In the genomic region with DNA sequence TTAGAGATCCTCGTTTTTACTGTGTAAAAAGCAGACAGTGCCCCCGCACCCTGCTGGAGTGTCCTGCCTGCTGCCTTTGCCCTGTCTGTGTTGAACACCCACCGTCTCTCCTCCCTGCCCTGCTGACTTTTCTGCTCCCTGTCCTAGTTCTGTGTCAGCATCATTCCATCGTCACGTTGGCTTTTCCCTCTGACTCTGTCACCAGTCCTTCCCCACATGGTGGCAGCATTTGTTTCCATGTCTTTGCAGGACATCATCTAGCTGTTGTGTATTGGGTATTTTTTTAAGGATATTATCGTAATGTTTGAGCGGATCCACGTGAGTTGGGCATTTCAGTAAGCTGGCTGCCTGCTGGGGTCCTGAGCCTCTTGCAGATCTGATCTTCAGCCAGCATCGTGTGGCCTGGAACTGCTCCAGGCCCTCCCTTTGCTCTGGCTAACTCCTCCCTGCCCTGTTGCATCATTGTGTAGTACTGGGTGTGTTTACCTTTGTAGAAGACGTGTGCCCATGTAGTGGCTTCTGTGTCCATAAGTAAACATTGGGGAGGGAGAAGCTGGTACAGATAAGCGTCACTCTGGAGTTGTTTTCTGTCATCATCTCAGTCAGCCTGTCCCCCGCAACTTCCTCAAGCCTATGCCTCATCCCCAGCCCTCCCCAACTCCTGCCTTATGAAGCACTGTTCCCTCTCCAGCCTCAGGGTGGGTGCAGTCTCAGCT, we compare ENCODE assay signal across 8 cellular contexts. TPM values are rescaled to one million over a fixed set of nuclear protein-coding genes. Genes with fewer than 3 reads are reported as not detected.
DNase-seq lines count a peak whose midpoint lies in the region; ATAC-seq and TF ChIP-seq lines count a peak whose summit lies in the region.

No MANE protein-coding gene starts in this region.

- CTCF ChIA-PET in activated CD8-positive, alpha-beta T cell treated with anti-CD3 and anti-CD28 coated beads, Interleukin-2, amount 10 ng/mL, durations not matched to agents 7 days and 5 days (lab: Charles Lee) = interaction anchor here (0.6 kb wide), 1 partner anchor 43 kb away, joined by 4 read pairs; no protein-coding TSS in a partner anchor
- CTCF ChIA-PET in activated CD8-positive, alpha-beta T cell treated with anti-CD3 and anti-CD28 coated beads for 36 hours (lab: Charles Lee) = interaction anchor here (1.2 kb wide), 1 partner anchor 8 kb away, joined by 3 read pairs; no protein-coding TSS in a partner anchor
- CTCF ChIA-PET in PC-9 (lab: Charles Lee) = no interaction called here

- DNase-seq in activated CD8-positive, alpha-beta T cell treated with anti-CD3 and anti-CD28 coated beads, Interleukin-2, amount 10 ng/mL, durations not matched to agents 7 days and 5 days = no peak
- no peak for DNase-seq in activated CD8-positive, alpha-beta T cell treated with anti-CD3 and anti-CD28 coated beads for 36 hours
- peak in 2 of 3 donors; percentile 30 to 70 for DNase-seq in right cardiac atrium
- no peak for DNase-seq in suprapubic skin (ENCODE audit: low spot score in 2 of 2)
- no peak for DNase-seq in PC-9

- H3K4me3 ChIP-seq in right cardiac atrium (ENCODE audit: low read length) (no peak overlapping the region), suprapubic skin (no peak overlapping the region), PC-9 (no peak overlapping the region)

- H3K36me3 Mint-ChIP-seq in activated CD8-positive, alpha-beta T cell treated with anti-CD3 and anti-CD28 coated beads, Interleukin-2, amount 10 ng/mL, durations not matched to agents 7 days and 5 days (ENCODE audit: low read depth) = peaks cover 73% of the 10 kb centered on the region
- H3K36me3 Mint-ChIP-seq in activated CD8-positive, alpha-beta T cell treated with anti-CD3 and anti-CD28 coated beads for 36 hours (ENCODE audit: low read depth) = peaks cover 62% of the 10 kb centered on the region
- peaks cover 100% of the 10 kb centered on the region for H3K36me3 Mint-ChIP-seq in activated T-helper 17 cell treated with anti-CD3 and anti-CD28 coated beads, Interleukin-2, amount 50 U/mL, for 72 hours (ENCODE audit: low read depth)

- H3K27me3 ChIP-seq in right cardiac atrium (ENCODE audit: control insufficient read depth, insufficient read depth) (no peaks in the 10 kb centered on the region), suprapubic skin (no peaks in the 10 kb centered on the region), PC-9 (ENCODE audit: insufficient read depth, low read depth) (no peaks in the 10 kb centered on the region)

- H3K9me3 ChIP-seq in right cardiac atrium (ENCODE audit: control insufficient read depth, low read length) (no peaks in the 10 kb centered on the region), suprapubic skin (no peaks in the 10 kb centered on the region), PC-9 (ENCODE audit: insufficient read depth, low read depth) (no peaks in the 10 kb centered on the region)

- no peak overlapping the region for H3K4me2 ChIP-seq in PC-9

- no TSS peak for BruUV-seq in PC-9 (replicated peaks; lab: Mats Ljungman, UMichigan)

- TF ChIP-seq CTCF in activated CD8-positive, alpha-beta T cell treated with anti-CD3 and anti-CD28 coated beads for 36 hours (IDR thresholded peaks at IDR 0.05) = no peak
- TF ChIP-seq CTCF in suprapubic skin (IDR thresholded peaks at IDR 0.05) = peak in 1 of 2 donors; percentile 8
- no peak for TF ChIP-seq CTCF in PC-9 (conservative IDR thresholded peaks at IDR 0.05)

- peak overlapping the region; percentile 36 for H3K27ac Mint-ChIP-seq in activated CD8-positive, alpha-beta T cell treated with anti-CD3 and anti-CD28 coated beads, Interleukin-2, amount 10 ng/mL, durations not matched to agents 7 days and 5 days
- no peak overlapping the region for H3K27ac Mint-ChIP-seq in activated CD8-positive, alpha-beta T cell treated with anti-CD3 and anti-CD28 coated beads for 36 hours
- H3K27ac Mint-ChIP-seq in activated T-helper 17 cell treated with anti-CD3 and anti-CD28 coated beads, Interleukin-2, amount 50 U/mL, for 72 hours = peak overlapping the region; percentile 32

- TF ChIP-seq POLR2A in suprapubic skin (IDR thresholded peaks at IDR 0.05) = no peak

- no peak overlapping the region for H2AFZ ChIP-seq in PC-9

- H3K4me1 Mint-ChIP-seq in activated CD8-positive, alpha-beta T cell treated with anti-CD3 and anti-CD28 coated beads, Interleukin-2, amount 10 ng/mL, durations not matched to agents 7 days and 5 days (ENCODE audit: low read depth) = no peaks in the 10 kb centered on the region
- no peaks in the 10 kb centered on the region for H3K4me1 Mint-ChIP-seq in activated CD8-positive, alpha-beta T cell treated with anti-CD3 and anti-CD28 coated beads for 36 hours (ENCODE audit: low read depth)
- H3K4me1 Mint-ChIP-seq in activated T-helper 17 cell treated with anti-CD3 and anti-CD28 coated beads, Interleukin-2, amount 50 U/mL, for 72 hours = peaks cover 7% of the 10 kb centered on the region

- no peak for TF ChIP-seq EP300 in suprapubic skin (IDR thresholded peaks at IDR 0.05)

- H3F3A ChIP-seq in PC-9 (ENCODE audit: insufficient read depth, low read depth) = 0 out of 2 replicates have a peak, but pooled peaks cover 3% of the 10 kb centered on the region

- H3K9me2 ChIP-seq in PC-9 (ENCODE audit: insufficient read depth) = no peaks in the 10 kb centered on the region

- H3K27ac ChIP-seq in right cardiac atrium (ENCODE audit: low read length) (no peak overlapping the region), suprapubic skin (peak overlapping the region; percentile 15), PC-9 (no peak overlapping the region)

- no peaks in the 10 kb centered on the region for H4K20me1 ChIP-seq in PC-9 (ENCODE audit: insufficient read depth)

- POLR2A ChIA-PET in activated CD8-positive, alpha-beta T cell treated with anti-CD3 and anti-CD28 coated beads, Interleukin-2, amount 10 ng/mL, durations not matched to agents 7 days and 5 days (lab: Charles Lee) = no interaction called here
- POLR2A ChIA-PET in activated CD8-positive, alpha-beta T cell treated with anti-CD3 and anti-CD28 coated beads for 36 hours (lab: Charles Lee) = no interaction called here
- POLR2A ChIA-PET in PC-9 (lab: Charles Lee; ENCODE audit: unreplicated experiment) = no interaction called here

- H3K27me3 Mint-ChIP-seq in activated CD8-positive, alpha-beta T cell treated with anti-CD3 and anti-CD28 coated beads, Interleukin-2, amount 10 ng/mL, durations not matched to agents 7 days and 5 days (ENCODE audit: low read depth) = no peaks in the 10 kb centered on the region
- no peaks in the 10 kb centered on the region for H3K27me3 Mint-ChIP-seq in activated CD8-positive, alpha-beta T cell treated with anti-CD3 and anti-CD28 coated beads for 36 hours
- H3K27me3 Mint-ChIP-seq in activated T-helper 17 cell treated with anti-CD3 and anti-CD28 coated beads, Interleukin-2, amount 50 U/mL, for 72 hours = no peaks in the 10 kb centered on the region

- no peaks in the 10 kb centered on the region for H3K9me3 Mint-ChIP-seq in activated CD8-positive, alpha-beta T cell treated with anti-CD3 and anti-CD28 coated beads, Interleukin-2, amount 10 ng/mL, durations not matched to agents 7 days and 5 days (ENCODE audit: insufficient read depth)
- H3K9me3 Mint-ChIP-seq in activated CD8-positive, alpha-beta T cell treated with anti-CD3 and anti-CD28 coated beads for 36 hours = no peaks in the 10 kb centered on the region
- H3K9me3 Mint-ChIP-seq in activated T-helper 17 cell treated with anti-CD3 and anti-CD28 coated beads, Interleukin-2, amount 50 U/mL, for 72 hours = no peaks in the 10 kb centered on the region

- ATAC-seq in activated CD8-positive, alpha-beta T cell treated with anti-CD3 and anti-CD28 coated beads, Interleukin-2, amount 10 ng/mL, durations not matched to agents 7 days and 5 days = no peak
- no peak for ATAC-seq in activated CD8-positive, alpha-beta T cell treated with anti-CD3 and anti-CD28 coated beads for 36 hours
- no peak for ATAC-seq in activated T-helper 17 cell treated with anti-CD3 and anti-CD28 coated beads, Interleukin-2, amount 50 U/mL, for 72 hours (replicated peaks)
- ATAC-seq in right cardiac atrium = peak; percentile 36 to 47
- ATAC-seq in GM19395 (IDR thresholded peaks at IDR 0.05; ENCODE audit: unreplicated experiment) = no peak
- no peak for ATAC-seq in GM21717 (IDR thresholded peaks at IDR 0.05; ENCODE audit: unreplicated experiment)

- H3K4me3 Mint-ChIP-seq in activated CD8-positive, alpha-beta T cell treated with anti-CD3 and anti-CD28 coated beads, Interleukin-2, amount 10 ng/mL, durations not matched to agents 7 days and 5 days = no peak overlapping the region
- H3K4me3 Mint-ChIP-seq in activated CD8-positive, alpha-beta T cell treated with anti-CD3 and anti-CD28 coated beads for 36 hours = no peak overlapping the region
- no peak overlapping the region for H3K4me3 Mint-ChIP-seq in activated T-helper 17 cell treated with anti-CD3 and anti-CD28 coated beads, Interleukin-2, amount 50 U/mL, for 72 hours

- H3K79me2 ChIP-seq in PC-9 (ENCODE audit: low read depth) = no peaks in the 10 kb centered on the region

- 74% methylated on average over 12 of the region's 12 CpGs for WGBS in right cardiac atrium
- 69% methylated on average over 12 of the region's 12 CpGs for WGBS in suprapubic skin

- H3K36me3 ChIP-seq in suprapubic skin (peaks cover 99% of the 10 kb centered on the region), PC-9 (ENCODE audit: low read depth) (peaks cover 36% of the 10 kb centered on the region)

- intact Hi-C loops in activated CD8-positive, alpha-beta T cell treated with anti-CD3 and anti-CD28 coated beads for 36 hours (cut with micrococcal nuclease) = no loop called here
- intact Hi-C loops in right cardiac atrium (cut with DNase I) (no loop called here), PC-9 (cut with micrococcal nuclease; ENCODE audit: unreplicated experiment) (no loop called here)

- H3K4me1 ChIP-seq in right cardiac atrium (ENCODE audit: control insufficient read depth, insufficient read depth, low read length) = no peaks in the 10 kb centered on the region
- peaks cover 11% of the 10 kb centered on the region for H3K4me1 ChIP-seq in suprapubic skin
- H3K4me1 ChIP-seq in PC-9 (replicated peaks; ENCODE audit: insufficient read depth) = no peaks in the 10 kb centered on the region

RNA-seq across cellular contexts. Expression of a gene that starts 44.2 kb away (rescaled TPM):
- 10 to 100 TPM; 61.0 to 64.5 TPM for total RNA-seq in activated CD8-positive, alpha-beta T cell treated with anti-CD3 and anti-CD28 coated beads, Interleukin-2, amount 10 ng/mL, durations not matched to agents 7 days and 5 days
- total RNA-seq in activated CD8-positive, alpha-beta T cell treated with anti-CD3 and anti-CD28 coated beads for 36 hours = 10 to 100 TPM; 45.5 to 48.2 TPM
- total RNA-seq in activated T-helper 17 cell treated with anti-CD3 and anti-CD28 coated beads, Interleukin-2, amount 50 U/mL, for 72 hours = 10 to 100 TPM; 59.1 to 69.5 TPM
- total RNA-seq in right cardiac atrium (10 to 100 TPM; 17.6 to 26.1 (median 22.7) TPM), suprapubic skin (10 to 100 TPM; 46.2 to 97.1 (median 65.7) TPM), PC-9 (2021) (46.8 and 55.8 TPM in 2 replicates)
- 11.3 TPM for polyA plus RNA-seq in right cardiac atrium

RNA-seq across cellular contexts. Expression of a gene that starts 52.7 kb away (rescaled TPM):
- total RNA-seq in activated CD8-positive, alpha-beta T cell treated with anti-CD3 and anti-CD28 coated beads, Interleukin-2, amount 10 ng/mL, durations not matched to agents 7 days and 5 days = not detected
- total RNA-seq in activated CD8-positive, alpha-beta T cell treated with anti-CD3 and anti-CD28 coated beads for 36 hours = under 1 TPM in 1 of 2 experiments, not detected in 1; 0.38 TPM
- not detected for total RNA-seq in activated T-helper 17 cell treated with anti-CD3 and anti-CD28 coated beads, Interleukin-2, amount 50 U/mL, for 72 hours
- total RNA-seq in right cardiac atrium = under 1 TPM in 1 of 4 donors, not detected in 3; 0.58 TPM
- polyA plus RNA-seq in right cardiac atrium = 0.11 TPM
- total RNA-seq in suprapubic skin = not detected
- 2.1 and 3.8 TPM in 2 replicates for total RNA-seq in PC-9 (2021)

Comparison
In these comparisons a context has a peak if more than half of its experiments do, and no peak if none do; other contexts are left out.
1. ATAC-seq: peak in right cardiac atrium (2 of 2); none in activated CD8-positive, alpha-beta T cell treated with anti-CD3 and anti-CD28 coated beads, Interleukin-2, amount 10 ng/mL, durations not matched to agents 7 days and 5 days (single experiment), activated CD8-positive, alpha-beta T cell treated with anti-CD3 and anti-CD28 coated beads for 36 hours (single experiment), activated T-helper 17 cell treated with anti-CD3 and anti-CD28 coated beads, Interleukin-2, amount 50 U/mL, for 72 hours (single experiment), GM19395 (single experiment) and GM21717 (single experiment).
2. DNase-seq: peak in right cardiac atrium (2 of 3); none in activated CD8-positive, alpha-beta T cell treated with anti-CD3 and anti-CD28 coated beads, Interleukin-2, amount 10 ng/mL, durations not matched to agents 7 days and 5 days (single experiment), activated CD8-positive, alpha-beta T cell treated with anti-CD3 and anti-CD28 coated beads for 36 hours (single experiment), suprapubic skin (0 of 2) and PC-9 (0 of 2).